Comparison of ENCODE assay signal across 8 cellular contexts in genomic region chr1:147641695-147642592, GRCh38. TPM values are rescaled to one million over a fixed set of nuclear protein-coding genes. Genes with fewer than 3 reads are reported as not detected.
DNase-seq lines count a peak whose midpoint lies in the region; ATAC-seq and TF ChIP-seq lines count a peak whose summit lies in the region.

No MANE protein-coding gene starts in this region.

- no peaks in the 10 kb centered on the region for H3K9me3 Mint-ChIP-seq in activated CD4-positive, alpha-beta T cell treated with anti-CD3 and anti-CD28 coated beads for 36 hours (ENCODE audit: low read depth)
- H3K9me3 Mint-ChIP-seq in neural crest cell = no peaks in the 10 kb centered on the region

- POLR2A ChIA-PET in AG04450 (lab: Yijun Ruan, JAX) = no interaction called here
- POLR2A ChIA-PET in activated CD4-positive, alpha-beta T cell treated with anti-CD3 and anti-CD28 coated beads for 36 hours (lab: Charles Lee) = interaction anchor here (0.6 kb wide), 1 partner anchor 209 kb away, joined by 7 read pairs; no protein-coding TSS in a partner anchor

- H3K27me3 ChIP-seq in AG04450 (ENCODE audit: control insufficient read depth, insufficient read depth, low read length) = no peaks in the 10 kb centered on the region

- H3K4me3 Mint-ChIP-seq in activated CD4-positive, alpha-beta T cell treated with anti-CD3 and anti-CD28 coated beads for 36 hours = no peak overlapping the region
- no peak overlapping the region for H3K4me3 Mint-ChIP-seq in neural crest cell

- H3K27me3 Mint-ChIP-seq in activated CD4-positive, alpha-beta T cell treated with anti-CD3 and anti-CD28 coated beads for 36 hours = no peaks in the 10 kb centered on the region
- H3K27me3 Mint-ChIP-seq in neural crest cell (ENCODE audit: low read depth) = no peaks in the 10 kb centered on the region

- CTCF ChIA-PET in AG04450 (lab: Charles Lee) = interaction anchor here (0.5 to 3.2 kb wide), 34 partner anchors 9 to 368 kb away, joined by 3 to 47 read pairs (median 6); partner anchors contain the start of genes ACP6 and BCL9
- CTCF ChIA-PET in activated CD4-positive, alpha-beta T cell treated with anti-CD3 and anti-CD28 coated beads for 36 hours (lab: Charles Lee) = interaction anchor here (0.5 to 3.5 kb wide), 24 partner anchors 10 to 251 kb away, joined by 3 to 16 read pairs (median 4); no protein-coding TSS in a partner anchor

- peaks cover 37% of the 10 kb centered on the region for H3K4me1 Mint-ChIP-seq in activated CD4-positive, alpha-beta T cell treated with anti-CD3 and anti-CD28 coated beads for 36 hours
- peaks cover 21% of the 10 kb centered on the region for H3K4me1 Mint-ChIP-seq in neural crest cell

- DNase-seq in AG04450 (ENCODE audit: low read depth, low spot score) = no peak
- DNase-seq in NCI-H2029 treated with DMSO at 0.1 percent for 48 hours (lab: John Stamatoyannopoulos, UW) = peak; percentile 42
- DNase-seq in activated CD4-positive, alpha-beta T cell treated with anti-CD3 and anti-CD28 coated beads for 36 hours = peak; percentile 69
- DNase-seq in epithelial cell of esophagus (ENCODE audit: low read depth) = peak; percentile 60
- DNase-seq in neural crest cell (ENCODE audit: low read depth, low spot score) = peak; percentile 58

- intact Hi-C loops in activated CD4-positive, alpha-beta T cell treated with anti-CD3 and anti-CD28 coated beads for 36 hours (cut with DNase I, micrococcal nuclease) = loop anchor here (1.0 to 10.0 kb wide), 11 partner anchors 29 to 370 kb away; partner anchors contain the start of gene ACP6 (in 1 of the 2)

- H3K36me3 Mint-ChIP-seq in activated CD4-positive, alpha-beta T cell treated with anti-CD3 and anti-CD28 coated beads for 36 hours (ENCODE audit: low read depth) = peaks cover 15% of the 10 kb centered on the region
- peaks cover 26% of the 10 kb centered on the region for H3K36me3 Mint-ChIP-seq in neural crest cell (ENCODE audit: low read depth)

- H3K9me3 ChIP-seq in AG04450 (ENCODE audit: control insufficient read depth, insufficient read depth, low read length) = no peaks in the 10 kb centered on the region

- no peak overlapping the region for H3K27ac ChIP-seq in AG04450 (ENCODE audit: low read depth, low read length)

- no peak overlapping the region for H3K27ac Mint-ChIP-seq in activated CD4-positive, alpha-beta T cell treated with anti-CD3 and anti-CD28 coated beads for 36 hours
- no peak overlapping the region for H3K27ac Mint-ChIP-seq in neural crest cell (ENCODE audit: unreplicated experiment)

- peak; percentile 45 for ATAC-seq in activated CD4-positive, alpha-beta T cell treated with anti-CD3 and anti-CD28 coated beads for 36 hours
- ATAC-seq in HG03097 (IDR thresholded peaks at IDR 0.05; ENCODE audit: low FRiP score, unreplicated experiment) = no peak
- no peak for ATAC-seq in HG03469 (IDR thresholded peaks at IDR 0.05; ENCODE audit: unreplicated experiment)

- TF ChIP-seq CTCF in AG04450 (IDR thresholded peaks at IDR 0.05; ENCODE audit: low read depth, low read length) (peak; percentile 79), GM12872 (IDR thresholded peaks at IDR 0.05; ENCODE audit: insufficient read depth, low read depth, low read length) (peak; percentile 88), epithelial cell of esophagus (IDR thresholded peaks at IDR 0.05; ENCODE audit: insufficient read depth, low read depth, low read length, missing control alignments) (peak; percentile 92), neural crest cell (conservative IDR thresholded peaks at IDR 0.05) (peak; percentile 80)

- no peak overlapping the region for H3K4me3 ChIP-seq in AG04450 (ENCODE audit: low read depth, low read length)
- H3K4me3 ChIP-seq in epithelial cell of esophagus (ENCODE audit: low read length) = no peak overlapping the region

RNA-seq across cellular contexts. Expression of gene ACP6, which starts 28.4 kb away (rescaled TPM):
- polyA plus RNA-seq in AG04450 (2011; rRNA removed) = 8.6 and 9.9 TPM in 2 replicates
- 10.5 and 11.9 TPM in 2 replicates for polyA minus RNA-seq in AG04450 (2011; rRNA and poly(A)+ RNA removed)
- 10 to 100 TPM; 11.1 to 11.7 TPM for total RNA-seq in activated CD4-positive, alpha-beta T cell treated with anti-CD3 and anti-CD28 coated beads for 36 hours
- total RNA-seq in neural crest cell = 21.8 and 22.1 TPM in 2 replicates
